ENCODE assay signal across 23 cellular contexts in genomic region chr12:32178341-32179010, GRCh38.
DNase-seq lines count a peak whose midpoint lies in the region; ATAC-seq and TF ChIP-seq lines count a peak whose summit lies in the region.
"Had no signal": no experiment of that assay in that cellular context is flagged by ENCODE, and none has a peak within 500 bp of the region (broad histone marks: within the 10 kb centered on the region; RNA-seq: fewer than 3 reads in every experiment).

No MANE protein-coding gene starts in this region.

- H3K4me3 ChIP-seq in BE2C (ENCODE audit: low read depth, low read length) = no peak overlapping the region
- no peak overlapping the region for H3K4me3 ChIP-seq in HUES64 (ENCODE audit: low read length)
- H3K4me3 ChIP-seq in lower leg skin (ENCODE audit: low read depth, poor library complexity, severe bottlenecking) = no peak overlapping the region
- H3K4me3 ChIP-seq: BLaER1, breast epithelium, ovary, sigmoid colon, upper lobe of left lung had no signal

- no peak for ATAC-seq in GM18858 (IDR thresholded peaks at IDR 0.05; ENCODE audit: unreplicated experiment)
- ATAC-seq: activated CD8-positive, alpha-beta T cell treated with anti-CD3 and anti-CD28 coated beads for 36 hours; esophagus mucosa; naive thymus-derived CD4-positive, alpha-beta T cell had no signal

- WGBS in HUES64 = 80% methylated on average over 6 of the region's 6 CpGs
- WGBS in lower leg skin, 2 donors = 78 to 81% methylated on average over 6 of the region's 6 CpGs

- TF ChIP-seq CTCF in BE2C (IDR thresholded peaks at IDR 0.05; ENCODE audit: low read depth, low read length) = no peak
- TF ChIP-seq CTCF in VCaP (conservative IDR thresholded peaks at IDR 0.05) = no peak
- TF ChIP-seq CTCF in lower leg skin (IDR thresholded peaks at IDR 0.05) = no peak

- no peak for TF ChIP-seq POLR2A in lower leg skin (IDR thresholded peaks at IDR 0.05)

- peak overlapping the region; percentile 54 for H3K27ac ChIP-seq in HUES64 (ENCODE audit: low read depth, low read length)
- H3K27ac ChIP-seq in VCaP = peak overlapping the region; percentile 92
- H3K27ac ChIP-seq: BLaER1, breast epithelium, ovary, sigmoid colon, upper lobe of left lung had no signal

- DNase-seq in BE2C (peak; percentile 42), medulla oblongata (ENCODE audit: extremely low spot score) (peak; percentile 15), lower leg skin (ENCODE audit: low spot score in 2 of 2) (no peak), UCSD-AML1 (lab: John Stamatoyannopoulos, UW; ENCODE audit: unreplicated experiment) (no peak), NCI-H69 (lab: John Stamatoyannopoulos, UW) (no peak)
- DNase-seq: activated CD8-positive, alpha-beta T cell treated with anti-CD3 and anti-CD28 coated beads for 36 hours; Calu3; effector memory CD4-positive, alpha-beta T cell; HCEC 1CT; hypothalamus; Kasumi-1; naive thymus-derived CD4-positive, alpha-beta T cell; NCI-H1694 treated with DMSO at 0.1 percent for 48 hours; NCI-H345; ovary; sigmoid colon; upper lobe of left lung had no signal

- H3K36me3 ChIP-seq in BE2C (no peaks in the 10 kb centered on the region), HUES64 (ENCODE audit: insufficient read depth, low read length) (peaks cover 11% of the 10 kb centered on the region; the same call in 1 of the 2 replicates)
- H3K36me3 ChIP-seq: BLaER1, breast epithelium, ovary, sigmoid colon, upper lobe of left lung had no signal

- H3K9ac ChIP-seq in HUES64 (ENCODE audit: low read depth, low read length) = no peak overlapping the region
- H3K9ac ChIP-seq: BLaER1 had no signal

- H3K27me3 ChIP-seq in BE2C (no peaks in the 10 kb centered on the region), HUES64 (ENCODE audit: insufficient read depth, low read length) (no peaks in the 10 kb centered on the region)
- H3K27me3 ChIP-seq: BLaER1, breast epithelium, ovary, sigmoid colon, upper lobe of left lung had no signal

- intact Hi-C loops in lower leg skin (cut with DNase I; ENCODE audit: low total_unique reads) = no loop called here

- H3K4me1 ChIP-seq in BE2C = peaks cover 12% of the 10 kb centered on the region
- peaks cover 23% of the 10 kb centered on the region for H3K4me1 ChIP-seq in HUES64 (ENCODE audit: insufficient read depth, low read length)
- H3K4me1 ChIP-seq: BLaER1, breast epithelium, upper lobe of left lung had no signal

- H3K9me3 ChIP-seq in BE2C (no peaks in the 10 kb centered on the region), HUES64 (ENCODE audit: insufficient read depth, low read depth, low read length) (no peaks in the 10 kb centered on the region)
- H3K9me3 ChIP-seq: BLaER1, breast epithelium, ovary, sigmoid colon, upper lobe of left lung had no signal

Comparison
In these comparisons a context has a peak if more than half of its experiments do, and no peak if none do; other contexts are left out.
1. DNase-seq: peak in BE2C (single experiment) and medulla oblongata (single experiment); none in lower leg skin (0 of 2), UCSD-AML1 (single experiment) and NCI-H69 (single experiment).